ENCODE assay signal across 13 cellular contexts in genomic region chr7:32256376-32256775, GRCh38.
A peak's percentile ranks its signal among the peaks of the same experiment; 100 is the strongest.
DNase-seq lines count a peak whose midpoint lies in the region; TF ChIP-seq lines count a peak whose summit lies in the region.
"Had no signal": no experiment of that assay in that cellular context is flagged by ENCODE, and none has a peak within 500 bp of the region (broad histone marks: within the 10 kb centered on the region; RNA-seq: fewer than 3 reads in every experiment).

No MANE protein-coding gene starts in this region.

- no peak for TF ChIP-seq CTCF in osteocyte (IDR thresholded peaks at IDR 0.05)

- no peak overlapping the region for H3K27ac Mint-ChIP-seq in immature natural killer cell
- H3K27ac Mint-ChIP-seq in osteocyte (ENCODE audit: unreplicated experiment), result no peak overlapping the region
- H3K27ac Mint-ChIP-seq: CD4-positive, CD25-positive, alpha-beta regulatory T cell had no signal

- DNase-seq in NCI-H524 (lab: John Stamatoyannopoulos, UW) (peak; percentile 10 to 63), NCI-H524 treated with DMSO at 0.1 percent for 48 hours (lab: John Stamatoyannopoulos, UW) (no peak), NCI-H446 (lab: John Stamatoyannopoulos, UW) (peak; percentile 47 to 87), myocyte (ENCODE audit: low read depth) (peak; percentile 68), immature natural killer cell (no peak), osteocyte (ENCODE audit: extremely low spot score, unreplicated experiment) (no peak)
- DNase-seq in activated CD4-positive, CD25-positive, alpha-beta regulatory T cell treated with anti-CD3 and anti-CD28 coated beads, Interleukin-2, amount 50 U/mL, for 72 hours, result no peak
- DNase-seq: 8988T; CD4-positive, CD25-positive, alpha-beta regulatory T cell; DMS153; DMS79 treated with DMSO at 0.1 percent for 48 hours; EL; IMR-90 had no signal

- H3K36me3 Mint-ChIP-seq in immature natural killer cell (no peaks in the 10 kb centered on the region), osteocyte (ENCODE audit: unreplicated experiment) (no peaks in the 10 kb centered on the region)
- H3K36me3 Mint-ChIP-seq: CD4-positive, CD25-positive, alpha-beta regulatory T cell had no signal

- peaks cover 0 to 2% (median 0%) of the 10 kb centered on the region in 6 donors for H3K9me3 Mint-ChIP-seq in immature natural killer cell
- H3K9me3 Mint-ChIP-seq in osteocyte (ENCODE audit: unreplicated experiment), result no peaks in the 10 kb centered on the region

- H3K4me3 Mint-ChIP-seq in immature natural killer cell (no peak overlapping the region), osteocyte (ENCODE audit: unreplicated experiment) (no peak overlapping the region)
- H3K4me3 Mint-ChIP-seq: CD4-positive, CD25-positive, alpha-beta regulatory T cell had no signal

- H3K27me3 Mint-ChIP-seq in immature natural killer cell (ENCODE audit: low read depth in 3 of 3), result peaks cover 0 to 4% (median 2%) of the 10 kb centered on the region in 3 donors
- peaks cover 14% of the 10 kb centered on the region for H3K27me3 Mint-ChIP-seq in osteocyte (ENCODE audit: unreplicated experiment)

- H3K4me1 Mint-ChIP-seq in immature natural killer cell (no peaks in the 10 kb centered on the region), osteocyte (ENCODE audit: unreplicated experiment) (no peaks in the 10 kb centered on the region)
- H3K4me1 Mint-ChIP-seq: CD4-positive, CD25-positive, alpha-beta regulatory T cell had no signal

Comparison
In these comparisons a context has a peak if more than half of its experiments do, and no peak if none do; other contexts are left out.
1. DNase-seq: peak in NCI-H524 (2 of 2), NCI-H446 (2 of 2) and myocyte (single experiment); none in NCI-H524 treated with DMSO at 0.1 percent for 48 hours (single experiment), activated CD4-positive, CD25-positive, alpha-beta regulatory T cell treated with anti-CD3 and anti-CD28 coated beads, Interleukin-2, amount 50 U/mL, for 72 hours (single experiment), immature natural killer cell (0 of 3) and osteocyte (single experiment).